In the genomic region with DNA sequence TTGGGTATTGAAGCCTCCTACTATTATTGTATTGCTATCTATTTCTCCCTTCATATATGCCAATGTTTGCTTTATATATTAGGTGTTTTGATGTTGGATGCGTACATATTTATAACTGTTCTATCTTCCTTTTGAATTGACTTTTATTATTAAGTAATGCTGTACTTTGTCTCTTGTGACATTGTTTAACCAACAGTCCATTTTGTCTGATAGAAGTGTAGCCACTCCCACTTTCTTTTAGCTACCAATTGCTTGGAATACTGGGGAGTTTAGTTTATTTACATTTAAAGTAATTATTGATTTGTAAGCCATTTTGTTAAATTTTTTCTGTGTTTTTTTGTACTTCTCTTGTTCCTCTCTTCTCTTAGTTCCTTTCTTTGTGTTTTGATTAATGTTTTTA, we compare ENCODE assay signal across 8 cellular contexts.
"Had no signal": no experiment of that assay in that cellular context is flagged by ENCODE, and none has a peak within 500 bp of the region (broad histone marks: within the 10 kb centered on the region; RNA-seq: fewer than 3 reads in every experiment).

No MANE protein-coding gene starts in this region.

- H3K4me2 ChIP-seq: GM23338 had no signal

- H3K4me3 ChIP-seq: GM23338 had no signal

- FAIRE-seq: H1, H54, HTR-8/SVneo had no signal

- H2AFZ ChIP-seq: GM23338 had no signal

- ATAC-seq: GM23338, HCT116 had no signal

- DNase-seq: H9, HFFc6, KBM-7 had no signal
